ENCODE assay signal across 21 cellular contexts in genomic region chr6:93731306-93731705, GRCh38.
DNase-seq lines count a peak whose midpoint lies in the region; ATAC-seq and TF ChIP-seq lines count a peak whose summit lies in the region.
"Had no signal": no experiment of that assay in that cellular context is flagged by ENCODE, and none has a peak within 500 bp of the region (broad histone marks: within the 10 kb centered on the region; RNA-seq: fewer than 3 reads in every experiment).

No MANE protein-coding gene starts in this region.

- H3K27me3 ChIP-seq in left lung = no peaks in the 10 kb centered on the region
- H3K27me3 ChIP-seq: BLaER1 had no signal

- H3K9me3 ChIP-seq in left lung = no peaks in the 10 kb centered on the region
- H3K9me3 ChIP-seq: BLaER1 had no signal

- DNase-seq in NCI-H2081 (lab: John Stamatoyannopoulos, UW) = peak; percentile 50 to 90
- DNase-seq in NCI-H748 treated with DMSO at 0.1 percent for 48 hours (lab: John Stamatoyannopoulos, UW) = peak; percentile 34
- no peak for DNase-seq in left colon
- no peak for DNase-seq in GM20000 (ENCODE audit: low spot score)
- no peak for DNase-seq in left lung
- no peak for DNase-seq in AML-193 (lab: John Stamatoyannopoulos, UW)
- no peak for DNase-seq in left ventricle myocardium superior
- DNase-seq: Calu3; CD8-positive, alpha-beta T cell; DMS 273 treated with DMSO at 0.1 percent for 48 hours; DMS53; DND-41; EL; GM23248; HCEC 1CT; HFFc6; IMR-90 had no signal

- TF ChIP-seq CTCF in GM20000 (IDR thresholded peaks at IDR 0.05; ENCODE audit: extremely low read depth, missing control alignments) = no peak
- no peak for TF ChIP-seq CTCF in left lung (IDR thresholded peaks at IDR 0.05)

- no peak overlapping the region for H3K27ac ChIP-seq in left lung
- H3K27ac ChIP-seq: BLaER1, GM23248, HL-60 had no signal

- no peaks in the 10 kb centered on the region for H3K4me1 ChIP-seq in left lung
- H3K4me1 ChIP-seq: BLaER1 had no signal

- H3K4me3 ChIP-seq in left lung = no peak overlapping the region
- H3K4me3 ChIP-seq: BLaER1, GM12878, GM23248, K562 had no signal

- ATAC-seq in left colon (peak; percentile 88), left lung (no peak), left ventricle myocardium superior (no peak)
- ATAC-seq: CD8-positive, alpha-beta T cell; GM12878; K562 had no signal

- no peaks in the 10 kb centered on the region for H3K36me3 ChIP-seq in left lung
- H3K36me3 ChIP-seq: BLaER1 had no signal

- intact Hi-C loops in left colon (cut with DNase I, micrococcal nuclease) (no loop called here), left lung (cut with DNase I) (no loop called here), left ventricle myocardium superior (cut with micrococcal nuclease) (loop anchor here (2.0 kb wide), 1 partner anchor 31 kb away; no protein-coding TSS in a partner anchor)

Comparison
In these comparisons a context has a peak if more than half of its experiments do, and no peak if none do; other contexts are left out.
1. DNase-seq: peak in NCI-H2081 (2 of 2) and NCI-H748 treated with DMSO at 0.1 percent for 48 hours (single experiment); none in left colon (0 of 2), GM20000 (single experiment), left lung (0 of 2), AML-193 (0 of 2) and left ventricle myocardium superior (single experiment).